Comparison of ENCODE assay signal across 9 cellular contexts in genomic region chr9:91433180-91433579, GRCh38. TPM values are rescaled to one million over a fixed set of nuclear protein-coding genes. Genes with fewer than 3 reads are reported as not detected.
A peak's percentile ranks its signal among the peaks of the same experiment; 100 is the strongest.
DNase-seq lines count a peak whose midpoint lies in the region; ATAC-seq and TF ChIP-seq lines count a peak whose summit lies in the region.
"Had no signal": no experiment of that assay in that cellular context is flagged by ENCODE, and none has a peak within 500 bp of the region (broad histone marks: within the 10 kb centered on the region; RNA-seq: fewer than 3 reads in every experiment).

No MANE protein-coding gene starts in this region.

- H3K4me1 ChIP-seq in lung (ENCODE audit: control insufficient read depth in 2 of 2, insufficient read depth in 2 of 2, low read length in 2 of 2) = peaks cover 0 to 2% of the 10 kb centered on the region in 2 donors

- no peaks in the 10 kb centered on the region for H3K36me3 Mint-ChIP-seq in activated CD8-positive, alpha-beta memory T cell treated with anti-CD3 and anti-CD28 coated beads, Interleukin-2, amount 10 ng/mL, durations not matched to agents 7 days and 5 days

- H3K4me3 ChIP-seq in lung = no peak overlapping the region

- CTCF ChIA-PET in activated CD8-positive, alpha-beta memory T cell treated with anti-CD3 and anti-CD28 coated beads, Interleukin-2, amount 10 ng/mL, durations not matched to agents 7 days and 5 days (lab: Charles Lee) = interaction anchor here (0.6 to 8.6 kb wide), 22 partner anchors 8 to 561 kb away, joined by 3 to 113 read pairs (median 4); no protein-coding TSS in a partner anchor

- no peaks in the 10 kb centered on the region for H3K36me3 ChIP-seq in lung (ENCODE audit: control insufficient read depth in 2 of 2, insufficient read depth in 2 of 2, low read length in 2 of 2)

- no peak overlapping the region for H3K4me3 Mint-ChIP-seq in activated CD8-positive, alpha-beta memory T cell treated with anti-CD3 and anti-CD28 coated beads, Interleukin-2, amount 10 ng/mL, durations not matched to agents 7 days and 5 days
- H3K4me3 Mint-ChIP-seq: stimulated activated naive CD8-positive, alpha-beta T cell treated with anti-CD3 and anti-CD28 coated beads, Interleukin-15, Interleukin-2, amounts not matched to agents 100 ng/mL and 50 ng/mL, for 24 hours had no signal

- no peak for DNase-seq in activated CD8-positive, alpha-beta memory T cell treated with anti-CD3 and anti-CD28 coated beads, Interleukin-2, amount 10 ng/mL, durations not matched to agents 7 days and 5 days
- no peak for DNase-seq in activated CD8-positive, alpha-beta memory T cell treated with anti-CD3 and anti-CD28 coated beads, Interleukin-2, amount 50 U/mL, for 48 hours
- DNase-seq in NCI-H69 (lab: John Stamatoyannopoulos, UW) (peak; percentile 52), cerebellum (ENCODE audit: low spot score) (peak; percentile 21), lung (ENCODE audit: low spot score) (no peak)
- no peak for DNase-seq in stimulated activated naive CD4-positive, alpha-beta T cell (lab: John Stamatoyannopoulos, UW)

- no peak overlapping the region for H3K27ac ChIP-seq in lung (ENCODE audit: low read depth in 1 of 2, low read length in 1 of 2)

- peaks cover 30% of the 10 kb centered on the region for H3K4me1 Mint-ChIP-seq in activated CD8-positive, alpha-beta memory T cell treated with anti-CD3 and anti-CD28 coated beads, Interleukin-2, amount 10 ng/mL, durations not matched to agents 7 days and 5 days

- H3K9me3 ChIP-seq in lung (ENCODE audit: control insufficient read depth in 2 of 2, insufficient read depth in 1 of 2, low read length in 1 of 2) = no peaks in the 10 kb centered on the region

- ATAC-seq in activated CD8-positive, alpha-beta memory T cell treated with anti-CD3 and anti-CD28 coated beads, Interleukin-2, amount 10 ng/mL, durations not matched to agents 7 days and 5 days = peak; percentile 95
- ATAC-seq in lung (ENCODE audit: insufficient read depth, low FRiP score) (peak; percentile 78), HG02981 (IDR thresholded peaks at IDR 0.05; ENCODE audit: unreplicated experiment) (no peak), HG03442 (IDR thresholded peaks at IDR 0.05; ENCODE audit: unreplicated experiment) (no peak)

- WGBS in lung, 2 donors = 18 to 41% methylated on average over 2 of the region's 2 CpGs

- peaks cover 19% of the 10 kb centered on the region for H3K27me3 Mint-ChIP-seq in activated CD8-positive, alpha-beta memory T cell treated with anti-CD3 and anti-CD28 coated beads, Interleukin-2, amount 10 ng/mL, durations not matched to agents 7 days and 5 days

- H3K27me3 ChIP-seq in lung (ENCODE audit: control insufficient read depth, insufficient read depth) = no peaks in the 10 kb centered on the region

- peak; percentile 33 for TF ChIP-seq CTCF in lung (IDR thresholded peaks at IDR 0.05; ENCODE audit: control extremely low read depth, extremely low read depth)

- H3K27ac Mint-ChIP-seq in activated CD8-positive, alpha-beta memory T cell treated with anti-CD3 and anti-CD28 coated beads, Interleukin-2, amount 10 ng/mL, durations not matched to agents 7 days and 5 days = no peak overlapping the region
- H3K27ac Mint-ChIP-seq: stimulated activated naive CD8-positive, alpha-beta T cell treated with anti-CD3 and anti-CD28 coated beads, Interleukin-15, Interleukin-2, amounts not matched to agents 100 ng/mL and 50 ng/mL, for 24 hours had no signal

- no peaks in the 10 kb centered on the region for H3K9me3 Mint-ChIP-seq in activated CD8-positive, alpha-beta memory T cell treated with anti-CD3 and anti-CD28 coated beads, Interleukin-2, amount 10 ng/mL, durations not matched to agents 7 days and 5 days (ENCODE audit: low read depth)
- H3K9me3 Mint-ChIP-seq: stimulated activated naive CD8-positive, alpha-beta T cell treated with anti-CD3 and anti-CD28 coated beads, Interleukin-15, Interleukin-2, amounts not matched to agents 100 ng/mL and 50 ng/mL, for 24 hours had no signal

RNA-seq across cellular contexts. Expression of gene NFIL3, which starts 9.5 kb away (rescaled TPM):
- 10 to 100 TPM; 71.1 to 87.3 TPM for total RNA-seq in activated CD8-positive, alpha-beta memory T cell treated with anti-CD3 and anti-CD28 coated beads, Interleukin-2, amount 10 ng/mL, durations not matched to agents 7 days and 5 days
- total RNA-seq in cerebellum = 24.6 TPM
- 10 to 100 TPM; 37.0 to 59.9 TPM for total RNA-seq in lung
- 10 to 100 TPM; 13.1 to 75.3 TPM for polyA plus RNA-seq in lung

Comparison
In these comparisons a context has a peak if more than half of its experiments do, and no peak if none do; other contexts are left out.
1. ATAC-seq: peak in activated CD8-positive, alpha-beta memory T cell treated with anti-CD3 and anti-CD28 coated beads, Interleukin-2, amount 10 ng/mL, durations not matched to agents 7 days and 5 days (single experiment) and lung (single experiment); none in HG02981 (single experiment) and HG03442 (single experiment).
2. DNase-seq: peak in NCI-H69 (single experiment) and cerebellum (single experiment); none in activated CD8-positive, alpha-beta memory T cell treated with anti-CD3 and anti-CD28 coated beads, Interleukin-2, amount 10 ng/mL, durations not matched to agents 7 days and 5 days (single experiment), activated CD8-positive, alpha-beta memory T cell treated with anti-CD3 and anti-CD28 coated beads, Interleukin-2, amount 50 U/mL, for 48 hours (single experiment), lung (single experiment) and stimulated activated naive CD4-positive, alpha-beta T cell (0 of 6).